In genomic region chr20:50834599-50835005, GRCh38 we compare ENCODE assay signal across 16 cellular contexts. TPM values are rescaled to one million over a fixed set of nuclear protein-coding genes. Genes with fewer than 3 reads are reported as not detected.
DNase-seq lines count a peak whose midpoint lies in the region; ATAC-seq and TF ChIP-seq lines count a peak whose summit lies in the region.
"Had no signal": no experiment of that assay in that cellular context is flagged by ENCODE, and none has a peak within 500 bp of the region (broad histone marks: within the 10 kb centered on the region; RNA-seq: fewer than 3 reads in every experiment).

No MANE protein-coding gene starts in this region.

- H3K9me3 ChIP-seq in MG63: no peaks in the 10 kb centered on the region
- H3K9me3 ChIP-seq: heart left ventricle had no signal

- DNase-seq in EL (peak; percentile 79), MG63 (peak; percentile 92), cardiac fibroblast (ENCODE audit: low read depth in 2 of 2) (peak; percentile 31 to 64), non-pigmented ciliary epithelial cell (ENCODE audit: low read depth) (peak; percentile 41), NCI-H2227 (lab: John Stamatoyannopoulos, UW; ENCODE audit: unreplicated experiment) (no peak)
- DNase-seq in stimulated activated CD4-positive, alpha-beta T cell treated with anti-CD3 and anti-CD28 coated beads, Interleukin-4, amount 100 ng/mL, for 1 hour: no peak
- DNase-seq: activated effector memory CD4-positive, alpha-beta T cell treated with Interleukin-2 at 50 U/mL for 16 hours; CD4-positive, alpha-beta T cell; GDM1; heart left ventricle; NCI-H1930; NCI-H69; stimulated activated naive CD4-positive, alpha-beta T cell treated with Interleukin-2 at 50 U/mL for 16 hours; T-helper 1 cell had no signal

- H3K4me3 ChIP-seq in MG63: no peak overlapping the region
- H3K4me3 ChIP-seq in cardiac fibroblast (replicated peaks in 1 of 2; ENCODE audit: low read depth in 2 of 2, low read length in 2 of 2): no peak overlapping the region
- H3K4me3 ChIP-seq: cardiac muscle cell, heart left ventricle had no signal

- no peaks in the 10 kb centered on the region for H3K36me3 ChIP-seq in MG63
- H3K36me3 ChIP-seq: cardiac muscle cell, heart left ventricle had no signal

- H3K27me3 ChIP-seq in MG63: no peaks in the 10 kb centered on the region
- H3K27me3 ChIP-seq: cardiac muscle cell, heart left ventricle had no signal

- ATAC-seq in HG03442 (IDR thresholded peaks at IDR 0.05; ENCODE audit: unreplicated experiment): no peak
- ATAC-seq: heart left ventricle had no signal

- TF ChIP-seq CTCF in cardiac fibroblast (IDR thresholded peaks at IDR 0.05; ENCODE audit: low read depth, low read length): no peak

RNA-seq across cellular contexts. Expression of gene BCAS4, which starts 39.7 kb away (rescaled TPM):
- 13.1 and 23.4 TPM in 2 replicates for total RNA-seq in MG63 (2014; rRNA removed; shearing (Covaris generic); ENCODE audit: low replicate concordance)

Comparison
In these comparisons a context has a peak if more than half of its experiments do, and no peak if none do; other contexts are left out.
1. DNase-seq: peak in EL (single experiment), MG63 (single experiment), cardiac fibroblast (2 of 2) and non-pigmented ciliary epithelial cell (single experiment); none in NCI-H2227 (single experiment) and stimulated activated CD4-positive, alpha-beta T cell treated with anti-CD3 and anti-CD28 coated beads, Interleukin-4, amount 100 ng/mL, for 1 hour (single experiment).